Comparison of ENCODE assay signal across 2 cellular contexts in genomic region chr11:64331569-64332371, GRCh38.
TF ChIP-seq lines count a peak whose summit lies in the region.

No MANE protein-coding gene starts in this region.

TF ChIP-seq in A549, 52 proteins besides CTCF, POLR2A, EP300 and RAD21:
- TF ChIP-seq HOXB5 (CRISPR knock-in tag; IDR thresholded peaks at IDR 0.05) (no peak), JUN (IDR thresholded peaks at IDR 0.05) (peak in 1 of 2 experiments; percentile 75; a peak in 2 of 5 replicates), ZFP36 (IDR thresholded peaks at IDR 0.05; ENCODE audit: borderline replicate concordance, partially characterized antibody) (no peak), HEYL (CRISPR knock-in tag; IDR thresholded peaks at IDR 0.05) (no peak), GATA3 (IDR thresholded peaks at IDR 0.05; ENCODE audit: borderline replicate concordance) (no peak), JUNB (IDR thresholded peaks at IDR 0.05) (peak; percentile 13; the same call in 1 of the 2 replicates), FOSL2 (IDR thresholded peaks at IDR 0.05) (no peak; the same call in 1 of the 2 replicates), FOSL2 (CRISPR knock-in tag; IDR thresholded peaks at IDR 0.05) (peak; percentile 70), E2F6 (IDR thresholded peaks at IDR 0.05; ENCODE audit: borderline replicate concordance, low read depth) (peak; percentile 27; the same call in 1 of the 2 replicates), EHF (CRISPR knock-in tag; IDR thresholded peaks at IDR 0.05) (no peak), MAFK (IDR thresholded peaks at IDR 0.05; ENCODE audit: partially characterized antibody) (peak; percentile 67), SMC3 (IDR thresholded peaks at IDR 0.05) (peak; percentile 61), ESRRA (IDR thresholded peaks at IDR 0.05; ENCODE audit: borderline replicate concordance, low read length) (peak; percentile 77), MAX (IDR thresholded peaks at IDR 0.05) (peak; percentile 68; the same call in 1 of the 2 replicates), HES2 (IDR thresholded peaks at IDR 0.05) (no peak), CBX8 (IDR thresholded peaks at IDR 0.05) (no peak)

TF ChIP-seq in SK-N-SH, 30 proteins besides CTCF, POLR2A, EP300 and RAD21:
- no peak for TF ChIP-seq USF1 (IDR thresholded peaks at IDR 0.05; ENCODE audit: borderline replicate concordance, low read depth)
- no peak for TF ChIP-seq EZH2phosphoT487 (IDR thresholded peaks at IDR 0.05; ENCODE audit: borderline replicate concordance, low read depth)
- no peak for TF ChIP-seq GATA2 (CRISPR knock-in tag; IDR thresholded peaks at IDR 0.05)
- TF ChIP-seq FOSL2 (IDR thresholded peaks at IDR 0.05; ENCODE audit: borderline replicate concordance, low read depth) = peak; percentile 42; the same call in 1 of the 2 replicates
- no peak for TF ChIP-seq RCOR1 (IDR thresholded peaks at IDR 0.05; ENCODE audit: low read length)
- no peak for TF ChIP-seq REST (IDR thresholded peaks at IDR 0.05; ENCODE audit: low read depth, low read length)
- no peak for TF ChIP-seq RFX5 (IDR thresholded peaks at IDR 0.05; ENCODE audit: low read length)
- TF ChIP-seq NFIC (IDR thresholded peaks at IDR 0.05; ENCODE audit: borderline replicate concordance) = peak; percentile 79
- no peak for TF ChIP-seq MEF2A (IDR thresholded peaks at IDR 0.05; ENCODE audit: borderline replicate concordance, low read depth)
- TF ChIP-seq MAX (IDR thresholded peaks at IDR 0.05; ENCODE audit: low read depth) = peak; percentile 57; the same call in 1 of the 2 replicates
- peak; percentile 34 for TF ChIP-seq SMC3 (IDR thresholded peaks at IDR 0.05; ENCODE audit: low read depth, low read length)
